Comparison of ENCODE assay signal across 8 cellular contexts in genomic region chr18:79506191-79507075, GRCh38.
DNase-seq lines count a peak whose midpoint lies in the region; ATAC-seq and TF ChIP-seq lines count a peak whose summit lies in the region.

No MANE protein-coding gene starts in this region.

- no peaks in the 10 kb centered on the region for H3K9me3 Mint-ChIP-seq in natural killer cell

- no peaks in the 10 kb centered on the region for H3K36me3 Mint-ChIP-seq in natural killer cell

- H3K27ac ChIP-seq in BLaER1 treated with 17β-estradiol and CSF1 and Interleukin-3, amounts not matched to agents 10 nM and 100 nM = peak overlapping the region in 10 of 11 experiments; percentile 58 to 97 (median 92); a peak in 20 of 22 replicates
- H3K27ac ChIP-seq in HUES48 (ENCODE audit: low read depth, low read length) (peak overlapping the region; percentile 2), coronary artery (peak overlapping the region; percentile 88 to 96)

- H3K4me1 ChIP-seq in BLaER1 treated with 17β-estradiol and CSF1 and Interleukin-3, amounts not matched to agents 10 nM and 100 nM = peaks cover 60 to 72% (median 67%) of the 10 kb centered on the region in 10 experiments
- H3K4me1 ChIP-seq in HUES48 (ENCODE audit: control insufficient read depth, insufficient read depth, low read length) = peaks cover 5% of the 10 kb centered on the region; the same call in 1 of the 2 replicates

- no peak for TF ChIP-seq CTCF in coronary artery (IDR thresholded peaks at IDR 0.05)
- no peak for TF ChIP-seq CTCF in natural killer cell (IDR thresholded peaks at IDR 0.05)

- H3K27me3 ChIP-seq in BLaER1 treated with 17β-estradiol and CSF1 and Interleukin-3, amounts not matched to agents 10 nM and 100 nM = peaks cover 0 to 8% (median 0%) of the 10 kb centered on the region in 11 experiments; a peak in 2 of 22 replicates
- peaks cover 3% of the 10 kb centered on the region for H3K27me3 ChIP-seq in HUES48 (ENCODE audit: control insufficient read depth, insufficient read depth, low read length)

- peak overlapping the region in 7 of 10 experiments; percentile 36 to 61 (median 49); a peak in 10 of 20 replicates for H3K4me3 ChIP-seq in BLaER1 treated with 17β-estradiol and CSF1 and Interleukin-3, amounts not matched to agents 10 nM and 100 nM
- no peak overlapping the region for H3K4me3 ChIP-seq in HUES48 (ENCODE audit: low read depth, low read length)
- H3K4me3 ChIP-seq in coronary artery = peak overlapping the region; percentile 71

- ATAC-seq in natural killer cell = peak in 2 of 3 donors; percentile 34 to 47
- ATAC-seq in HG03442 (IDR thresholded peaks at IDR 0.05; ENCODE audit: unreplicated experiment) = no peak
- no peak for ATAC-seq in GM19395 (IDR thresholded peaks at IDR 0.05; ENCODE audit: unreplicated experiment)

- H3K4me3 Mint-ChIP-seq in natural killer cell = peak overlapping the region; percentile 82

- H4K20me1 ChIP-seq in BLaER1 treated with 17β-estradiol and CSF1 and Interleukin-3, amounts not matched to agents 10 nM and 100 nM = peaks cover 0 to 52% (median 7%) of the 10 kb centered on the region in 11 experiments; a peak in 8 of 22 replicates

- H3K27me3 Mint-ChIP-seq in natural killer cell (ENCODE audit: low read depth in 2 of 2) = peaks cover 0 to 5% of the 10 kb centered on the region in 2 donors

- H3K9me3 ChIP-seq in BLaER1 treated with 17β-estradiol and CSF1 and Interleukin-3, amounts not matched to agents 10 nM and 100 nM (replicated peaks in 1 of 11) = no peaks in the 10 kb centered on the region
- no peaks in the 10 kb centered on the region for H3K9me3 ChIP-seq in HUES48 (ENCODE audit: control insufficient read depth, insufficient read depth, low read length)

- peak overlapping the region; percentile 82 to 89 for H3K27ac Mint-ChIP-seq in natural killer cell

- peak overlapping the region; percentile 94 to 99 (median 98) for H3K4me2 ChIP-seq in BLaER1 treated with 17β-estradiol and CSF1 and Interleukin-3, amounts not matched to agents 10 nM and 100 nM

- no peak for DNase-seq in coronary artery (ENCODE audit: low spot score)
- DNase-seq in natural killer cell = no peak
- no peak for DNase-seq in KG1 (lab: John Stamatoyannopoulos, UW)
- no peak for DNase-seq in RKO (ENCODE audit: low spot score)

- H3K36me3 ChIP-seq in BLaER1 treated with 17β-estradiol and CSF1 and Interleukin-3, amounts not matched to agents 10 nM and 100 nM = peaks cover 0 to 7% (median 0%) of the 10 kb centered on the region in 11 experiments; a peak in 3 of 22 replicates
- H3K36me3 ChIP-seq in HUES48 (ENCODE audit: control insufficient read depth, insufficient read depth, low read length) = no peaks in the 10 kb centered on the region

- peak overlapping the region; percentile 26 to 87 (median 81) for H3K9ac ChIP-seq in BLaER1 treated with 17β-estradiol and CSF1 and Interleukin-3, amounts not matched to agents 10 nM and 100 nM
- no peak overlapping the region for H3K9ac ChIP-seq in HUES48 (ENCODE audit: low read depth, low read length)

- peaks cover 43 to 54% of the 10 kb centered on the region in 2 donors for H3K4me1 Mint-ChIP-seq in natural killer cell

- intact Hi-C loops in natural killer cell (cut with micrococcal nuclease) = loop anchor here (1.0 kb wide), 1 partner anchor 17 kb away; no protein-coding TSS in a partner anchor

Comparison
In these comparisons a context has a peak if more than half of its experiments do, and no peak if none do; other contexts are left out.
1. H3K27ac ChIP-seq: peak in every context shown above with its lines; median percentile 92 in coronary artery; 92 in BLaER1 treated with 17β-estradiol and CSF1 and Interleukin-3, amounts not matched to agents 10 nM and 100 nM; 2 in HUES48.
2. ATAC-seq: peak in natural killer cell (2 of 3); none in HG03442 (single experiment) and GM19395 (single experiment).